17 cellular contexts compared by ENCODE assay signal in the genomic region with DNA sequence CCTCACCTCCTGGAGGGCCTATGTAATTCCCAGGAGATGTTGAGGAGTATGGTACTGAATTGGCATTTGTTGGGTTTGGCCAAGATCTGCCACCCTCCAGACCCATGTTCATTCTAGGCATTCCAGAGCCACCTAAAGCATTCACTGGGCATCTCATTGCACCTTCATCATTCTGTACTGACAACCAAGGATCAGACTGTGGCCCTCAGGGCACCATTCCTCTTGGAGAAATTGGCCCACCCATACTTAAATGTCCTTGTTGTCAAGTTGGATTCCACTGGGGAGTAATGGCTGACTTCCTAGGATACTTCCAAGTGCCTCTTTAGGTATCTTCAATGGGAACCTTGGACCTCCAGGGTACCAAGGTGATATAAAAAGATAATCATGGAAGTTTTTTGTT. TPM values are rescaled to one million over a fixed set of nuclear protein-coding genes. Genes with fewer than 3 reads are reported as not detected.
DNase-seq lines count a peak whose midpoint lies in the region; ATAC-seq and TF ChIP-seq lines count a peak whose summit lies in the region.
"Had no signal": no experiment of that assay in that cellular context is flagged by ENCODE, and none has a peak within 500 bp of the region (broad histone marks: within the 10 kb centered on the region; RNA-seq: fewer than 3 reads in every experiment).

No MANE protein-coding gene starts in this region.

- H4K12ac ChIP-seq in trophoblast cell (ENCODE audit: low read depth, low read length): no peak overlapping the region

- no peak for ATAC-seq in Panc1
- ATAC-seq: CD8-positive, alpha-beta T cell had no signal

- no peak for TF ChIP-seq CTCF in Panc1 (IDR thresholded peaks at IDR 0.05)

- H4K91ac ChIP-seq in trophoblast cell (ENCODE audit: low read depth, low read length): no peak overlapping the region

- POLR2A ChIA-PET in Panc1 (lab: Charles Lee): no interaction called here

- H2AK5ac ChIP-seq in mesendoderm (ENCODE audit: low read length) (peak overlapping the region; percentile 35), trophoblast cell (ENCODE audit: low read length) (no peak overlapping the region)

- BruUV-seq in Panc1 (replicated peaks; lab: Mats Ljungman, UMichigan): no TSS peak

- H3K18ac ChIP-seq in mesendoderm (ENCODE audit: low read length) (no peak overlapping the region), trophoblast cell (ENCODE audit: low read length) (no peak overlapping the region)

- H3K79me2 ChIP-seq in mesendoderm (ENCODE audit: control insufficient read depth, insufficient read depth, low read length): no peaks in the 10 kb centered on the region
- no peaks in the 10 kb centered on the region for H3K79me2 ChIP-seq in trophoblast cell (ENCODE audit: control insufficient read depth, insufficient read depth, low read length, poor library complexity)

- H4K5ac ChIP-seq in mesendoderm (ENCODE audit: low read length): no peak overlapping the region

- no peaks in the 10 kb centered on the region for H3K79me1 ChIP-seq in mesendoderm (ENCODE audit: low read length)
- H3K79me1 ChIP-seq in trophoblast cell (ENCODE audit: low read length): no peaks in the 10 kb centered on the region

- H3K23ac ChIP-seq in mesendoderm (ENCODE audit: low read length) (no peak overlapping the region), trophoblast cell (ENCODE audit: low read length) (no peak overlapping the region)

- H3K9ac ChIP-seq in mesendoderm (ENCODE audit: low read length) (no peak overlapping the region), trophoblast cell (ENCODE audit: low read length) (no peak overlapping the region)
- H3K9ac ChIP-seq: BLaER1 treated with 17β-estradiol and CSF1 and Interleukin-3, amounts not matched to agents 10 nM and 100 nM had no signal

- H3K27me3 ChIP-seq in Panc1 (ENCODE audit: control insufficient read depth, insufficient read depth, low read length): no peaks in the 10 kb centered on the region
- H3K27me3 ChIP-seq in mesendoderm (ENCODE audit: insufficient read depth, low read length, poor library complexity): no peaks in the 10 kb centered on the region
- no peaks in the 10 kb centered on the region for H3K27me3 ChIP-seq in trophoblast cell (ENCODE audit: insufficient read depth, low read length)
- H3K27me3 ChIP-seq: BLaER1 treated with 17β-estradiol and CSF1 and Interleukin-3, amounts not matched to agents 10 nM and 100 nM had no signal

- H3K36me3 ChIP-seq in Panc1 (ENCODE audit: control insufficient read depth, insufficient read depth, low read length): no peaks in the 10 kb centered on the region
- H3K36me3 ChIP-seq in mesendoderm (ENCODE audit: control insufficient read depth, insufficient read depth, low read length): no peaks in the 10 kb centered on the region
- no peaks in the 10 kb centered on the region for H3K36me3 ChIP-seq in trophoblast cell (ENCODE audit: control insufficient read depth in 1 of 2, insufficient read depth in 2 of 2, low read length in 2 of 2)
- H3K36me3 ChIP-seq: BLaER1 treated with 17β-estradiol and CSF1 and Interleukin-3, amounts not matched to agents 10 nM and 100 nM had no signal

- no peak overlapping the region for H2BK12ac ChIP-seq in trophoblast cell (ENCODE audit: low read length)

- H2BK5ac ChIP-seq in mesendoderm (ENCODE audit: low read length) (no peak overlapping the region), trophoblast cell (ENCODE audit: low read depth, low read length, poor library complexity) (no peak overlapping the region)

- CTCF ChIA-PET in Panc1 (lab: Charles Lee): no interaction called here

- DNase-seq in Panc1 (ENCODE audit: low read depth, low spot score): no peak
- DNase-seq in mesendoderm: no peak
- DNase-seq in trophoblast cell: peak; percentile 66 to 90
- no peak for DNase-seq in NCI-H82 treated with DMSO at 0.1 percent for 48 hours (lab: John Stamatoyannopoulos, UW; ENCODE audit: unreplicated experiment)
- no peak for DNase-seq in AG08395 (ENCODE audit: low spot score)
- DNase-seq in NCI-H1417 (lab: John Stamatoyannopoulos, UW): no peak
- DNase-seq: 8988T; ACHN; AML-193; Caco-2; Calu3; CD4-positive, alpha-beta T cell; CD8-positive, alpha-beta T cell; DMS79 treated with DMSO at 0.1 percent for 48 hours; GF-D8 had no signal

- H3K9me3 ChIP-seq in Panc1 (ENCODE audit: control insufficient read depth, insufficient read depth, low read depth, low read length): no peaks in the 10 kb centered on the region
- no peaks in the 10 kb centered on the region for H3K9me3 ChIP-seq in trophoblast cell (ENCODE audit: insufficient read depth, low read depth, low read length)
- H3K9me3 ChIP-seq: BLaER1 treated with 17β-estradiol and CSF1 and Interleukin-3, amounts not matched to agents 10 nM and 100 nM; Caco-2 had no signal

- H3K4me1 ChIP-seq in Panc1 (ENCODE audit: control insufficient read depth, insufficient read depth, low read length): peaks cover 27% of the 10 kb centered on the region
- H3K4me1 ChIP-seq in mesendoderm (ENCODE audit: control insufficient read depth, low read depth, low read length): peaks cover 4% of the 10 kb centered on the region
- peaks cover 0 to 2% of the 10 kb centered on the region in 2 experiments for H3K4me1 ChIP-seq in trophoblast cell (ENCODE audit: control insufficient read depth in 1 of 2, insufficient read depth in 2 of 2, low read length in 2 of 2)
- H3K4me1 ChIP-seq: Caco-2 had no signal

- no peak overlapping the region for H2BK15ac ChIP-seq in mesendoderm (replicated peaks; ENCODE audit: low read depth)

- H3K4me3 ChIP-seq in Panc1 (ENCODE audit: low read depth in 2 of 2, low read length in 2 of 2) (no peak overlapping the region), mesendoderm (ENCODE audit: low read length) (no peak overlapping the region), trophoblast cell (ENCODE audit: low read depth, low read length) (no peak overlapping the region)
- H3K4me3 ChIP-seq: BLaER1 treated with 17β-estradiol and CSF1 and Interleukin-3, amounts not matched to agents 10 nM and 100 nM had no signal

- no peak overlapping the region for H2AFZ ChIP-seq in trophoblast cell (ENCODE audit: insufficient read depth, low read length, poor library complexity)

- no peak overlapping the region for H3K4ac ChIP-seq in mesendoderm (ENCODE audit: low read depth, low read length)
- no peak overlapping the region for H3K4ac ChIP-seq in trophoblast cell (ENCODE audit: low read depth, low read length)

- H3K14ac ChIP-seq in trophoblast cell (ENCODE audit: low read length): no peak overlapping the region

- in situ Hi-C loops in Panc1 (cut with HindIII; ENCODE audit: low pct_unique_long_range_greater_than_20kb, low sequenced_read_pairs): no loop called here

- H3K56ac ChIP-seq in mesendoderm (ENCODE audit: low read length): no peak overlapping the region

- H3K4me2 ChIP-seq in mesendoderm (ENCODE audit: low read length): no peak overlapping the region
- H3K4me2 ChIP-seq in trophoblast cell (ENCODE audit: low read length): no peak overlapping the region
- H3K4me2 ChIP-seq: BLaER1 treated with 17β-estradiol and CSF1 and Interleukin-3, amounts not matched to agents 10 nM and 100 nM had no signal

- intact Hi-C loops in Panc1 (cut with micrococcal nuclease; ENCODE audit: unreplicated experiment): no loop called here

- no peak overlapping the region for H2BK120ac ChIP-seq in mesendoderm (ENCODE audit: low read depth, low read length)
- H2BK120ac ChIP-seq in trophoblast cell (ENCODE audit: insufficient read depth, low read length, poor library complexity): no peak overlapping the region

- H4K8ac ChIP-seq in mesendoderm (ENCODE audit: low read depth, low read length) (no peak overlapping the region), trophoblast cell (ENCODE audit: low read depth, low read length) (no peak overlapping the region)

- H3K27ac ChIP-seq in Panc1 (ENCODE audit: low read length): peak overlapping the region; percentile 44; the same call in 1 of the 2 replicates
- H3K27ac ChIP-seq in mesendoderm (ENCODE audit: low read depth, low read length): no peak overlapping the region
- H3K27ac ChIP-seq in trophoblast cell (ENCODE audit: low read depth, low read length): no peak overlapping the region
- H3K27ac ChIP-seq: BLaER1 treated with 17β-estradiol and CSF1 and Interleukin-3, amounts not matched to agents 10 nM and 100 nM; C4-2B had no signal

RNA-seq across cellular contexts. Expression of a gene that starts 16.8 kb away (rescaled TPM):
- total RNA-seq in Panc1 (2021; ENCODE audit: unreplicated experiment): 73.2 TPM
- 24.1 TPM for polyA plus RNA-seq in Panc1 (2012; ENCODE audit: insufficient read length)
- polyA plus RNA-seq in mesendoderm (2013, experiment 1 of 2): 13.9 TPM
- polyA plus RNA-seq in mesendoderm (2013, experiment 2 of 2): 14.1 TPM
- 10.9 and 11.5 TPM in 2 replicates for polyA plus RNA-seq in trophoblast cell (2013)

Comparison
In these comparisons a context has a peak if more than half of its experiments do, and no peak if none do; other contexts are left out.
1. DNase-seq: peak in trophoblast cell (2 of 2); none in Panc1 (single experiment), mesendoderm (single experiment), NCI-H82 treated with DMSO at 0.1 percent for 48 hours (single experiment), AG08395 (single experiment) and NCI-H1417 (0 of 3).